ENCODE assay signal across 9 cellular contexts in genomic region chr2:105397025-105397722, GRCh38. TPM values are rescaled to one million over a fixed set of nuclear protein-coding genes. Genes with fewer than 3 reads are reported as not detected.
DNase-seq lines count a peak whose midpoint lies in the region; ATAC-seq and TF ChIP-seq lines count a peak whose summit lies in the region.
"Had no signal": no experiment of that assay in that cellular context is flagged by ENCODE, and none has a peak within 500 bp of the region (broad histone marks: within the 10 kb centered on the region; RNA-seq: fewer than 3 reads in every experiment).

No MANE protein-coding gene starts in this region.

- H3K27ac ChIP-seq in skin epidermis: peak overlapping the region in 17 of 21 experiments; percentile 20 to 98 (median 88)
- H3K27ac ChIP-seq: 22Rv1 had no signal

- DNase-seq in DMS 273 (lab: John Stamatoyannopoulos, UW; ENCODE audit: unreplicated experiment) (peak; percentile 18), DMS 273 treated with DMSO at 0.1 percent for 48 hours (lab: John Stamatoyannopoulos, UW) (no peak), SK-N-DZ (ENCODE audit: low spot score) (peak; percentile 47), fibroblast of villous mesenchyme (ENCODE audit: low read depth) (peak; percentile 49), NCI-H2196 treated with DMSO at 0.1 percent for 48 hours (lab: John Stamatoyannopoulos, UW; ENCODE audit: unreplicated experiment) (no peak)

- ATAC-seq in GM19035 (IDR thresholded peaks at IDR 0.05; ENCODE audit: unreplicated experiment): no peak
- no peak for ATAC-seq in GM18909 (IDR thresholded peaks at IDR 0.05; ENCODE audit: poor library complexity, unreplicated experiment)

- H3K4me3 ChIP-seq in fibroblast of villous mesenchyme (ENCODE audit: low read depth, low read length) (peak overlapping the region; percentile 100), skin epidermis (peak overlapping the region in 5 of 7 experiments; percentile 59 to 81 (median 77))

- no peak for TF ChIP-seq CTCF in fibroblast of villous mesenchyme (IDR thresholded peaks at IDR 0.05; ENCODE audit: insufficient read depth, low read depth, low read length)

RNA-seq across cellular contexts. Expression of gene FHL2, which starts 1.7 kb away (rescaled TPM):
- 15.6 and 17.7 TPM in 2 replicates for polyA plus RNA-seq in SK-N-DZ (2014; cell fraction: cytosol; rRNA removed)
- polyA plus RNA-seq in SK-N-DZ (2014; cell fraction: nucleus; rRNA removed): 7.0 and 16.6 TPM in 2 replicates
- total RNA-seq in fibroblast of villous mesenchyme: 343 and 346 TPM in 2 replicates

RNA-seq across cellular contexts. Expression of gene C2orf49, which starts 59.8 kb away (rescaled TPM):
- 17.4 and 18.2 TPM in 2 replicates for polyA plus RNA-seq in SK-N-DZ (2014; cell fraction: cytosol; rRNA removed)
- 5.3 and 7.7 TPM in 2 replicates for polyA plus RNA-seq in SK-N-DZ (2014; cell fraction: nucleus; rRNA removed)
- 12.9 and 23.7 TPM in 2 replicates for total RNA-seq in fibroblast of villous mesenchyme

Comparison
In these comparisons a context has a peak if more than half of its experiments do, and no peak if none do; other contexts are left out.
1. DNase-seq: peak in DMS 273 (single experiment), SK-N-DZ (single experiment) and fibroblast of villous mesenchyme (single experiment); none in DMS 273 treated with DMSO at 0.1 percent for 48 hours (single experiment) and NCI-H2196 treated with DMSO at 0.1 percent for 48 hours (single experiment).